14 cellular contexts compared by ENCODE assay signal in genomic region chr1:205889706-205890105, GRCh38. TPM values are rescaled to one million over a fixed set of nuclear protein-coding genes. Genes with fewer than 3 reads are reported as not detected.
DNase-seq lines count a peak whose midpoint lies in the region; FAIRE-seq and TF ChIP-seq lines count a peak whose summit lies in the region.
"Not testable (repeated sequence)": the region's sequence is repeated elsewhere in the genome, so short reads cannot be mapped to it uniquely, and the experiment has no call there.
"Had no signal": no experiment of that assay in that cellular context is flagged by ENCODE, and none has a peak within 500 bp of the region (broad histone marks: within the 10 kb centered on the region; RNA-seq: fewer than 3 reads in every experiment).

No MANE protein-coding gene starts in this region.

- not testable (repeated sequence) for H3K79me2 ChIP-seq in smooth muscle cell (ENCODE audit: low read depth)

- 42% methylated on average over 3 of the region's 3 CpGs for WGBS in smooth muscle cell (ENCODE audit: low lambda C conversion rate)

- not testable (repeated sequence) for H4K20me1 ChIP-seq in smooth muscle cell (ENCODE audit: low read depth)

- not testable (repeated sequence) for H3K9ac ChIP-seq in smooth muscle cell (ENCODE audit: low read depth)

- H3K36me3 ChIP-seq in bronchial epithelial cell (ENCODE audit: control insufficient read depth, insufficient read depth, low read length); smooth muscle cell (ENCODE audit: low read depth): not testable (repeated sequence)

- H3K4me2 ChIP-seq in smooth muscle cell: peak overlapping the region; percentile 46

- H3K4me3 ChIP-seq in bronchial epithelial cell (ENCODE audit: low read depth, low read length); smooth muscle cell: not testable (repeated sequence)

- not testable (repeated sequence) for TF ChIP-seq CTCF in bronchial epithelial cell (IDR thresholded peaks at IDR 0.05; ENCODE audit: insufficient read depth, low read length, severe bottlenecking); smooth muscle cell (IDR thresholded peaks at IDR 0.05; ENCODE audit: borderline replicate concordance, insufficient read depth, poor library complexity, severe bottlenecking)

- H2AFZ ChIP-seq in smooth muscle cell (ENCODE audit: low read depth): not testable (repeated sequence)

- not testable (repeated sequence) for H3K9me3 ChIP-seq in smooth muscle cell (replicated peaks; ENCODE audit: low read depth)

- peak; percentile 70 for DNase-seq in AG20443 (ENCODE audit: low spot score)
- DNase-seq in HCEC 1CT: peak; percentile 85
- peak; percentile 56 for DNase-seq in NCI-H460 (ENCODE audit: extremely low read depth, low read depth)
- DNase-seq in T1000 (lab: John Stamatoyannopoulos, UW): peak; percentile 64
- peak; percentile 68 for DNase-seq in bronchial epithelial cell (ENCODE audit: low read depth)
- DNase-seq in fibroblast of peridontal ligament (ENCODE audit: extremely low read depth): peak; percentile 81
- DNase-seq in kidney tubule cell (ENCODE audit: low spot score): peak; percentile 91
- not testable (repeated sequence) for DNase-seq in smooth muscle cell (lab: John Stamatoyannopoulos, UW; ENCODE audit: unreplicated experiment)

- peak overlapping the region; percentile 17 for H3K27ac ChIP-seq in smooth muscle cell (ENCODE audit: low read depth)

- H3K27me3 ChIP-seq in bronchial epithelial cell (ENCODE audit: control insufficient read depth, insufficient read depth, low read length); smooth muscle cell (ENCODE audit: low read depth): not testable (repeated sequence)

- not testable (repeated sequence) for FAIRE-seq in bronchial epithelial cell (lab: Jason Lieb, UNC)

- H3F3A ChIP-seq in smooth muscle cell (ENCODE audit: low read depth): not testable (repeated sequence)

- not testable (repeated sequence) for H3K4me1 ChIP-seq in smooth muscle cell (ENCODE audit: low read depth)

RNA-seq across cellular contexts. Expression of gene PM20D1, which starts 39.8 kb away (rescaled TPM):
- total RNA-seq in NCI-H460 (2014; rRNA removed; shearing (Covaris generic)): not detected in 2 replicates
- not detected in 2 replicates for polyA plus RNA-seq in NCI-H460 (2014; cell fraction: nucleus; rRNA removed)
- total RNA-seq in bronchial epithelial cell: not detected in 2 replicates
- total RNA-seq in smooth muscle cell: not detected in 2 replicates
- polyA plus RNA-seq in smooth muscle cell: 0.17 TPM in 1 of 2 replicates, not detected in the other
- total RNA-seq: GM12878 had no signal
- polyA plus RNA-seq: GM12878 had no signal

RNA-seq across cellular contexts. Expression of gene SLC26A9, which starts 53.5 kb away (rescaled TPM):
- 0.02 and 0.06 TPM in 2 replicates for total RNA-seq in NCI-H460 (2014; rRNA removed; shearing (Covaris generic))
- polyA plus RNA-seq in NCI-H460 (2014; cell fraction: nucleus; rRNA removed): 0.32 and 0.63 TPM in 2 replicates
- total RNA-seq in bronchial epithelial cell: 0.26 TPM in 1 of 2 replicates, not detected in the other
- total RNA-seq in smooth muscle cell: not detected in 2 replicates
- polyA plus RNA-seq in smooth muscle cell: not detected in 2 replicates
- total RNA-seq: activated CD4-positive, alpha-beta T cell treated with anti-CD3 and anti-CD28 coated beads, Interleukin-2, amount 10 ng/mL, durations not matched to agents 24 days and 14 days; activated naive CD4-positive, alpha-beta T cell treated with anti-CD3 and anti-CD28 coated beads, Interleukin-2, amount 50 U/mL, for 72 hours; breast epithelium; dermis microvascular lymphatic vessel endothelial cell; T-helper 1 cell treated with Interleukin-12 subunit alpha and Interleukin-12 subunit beta and Interleukin-4 antibody, amounts not matched to agents 30 ng/mL and 1 ng/mL, for 36 hours had no signal
